In the genomic region with DNA sequence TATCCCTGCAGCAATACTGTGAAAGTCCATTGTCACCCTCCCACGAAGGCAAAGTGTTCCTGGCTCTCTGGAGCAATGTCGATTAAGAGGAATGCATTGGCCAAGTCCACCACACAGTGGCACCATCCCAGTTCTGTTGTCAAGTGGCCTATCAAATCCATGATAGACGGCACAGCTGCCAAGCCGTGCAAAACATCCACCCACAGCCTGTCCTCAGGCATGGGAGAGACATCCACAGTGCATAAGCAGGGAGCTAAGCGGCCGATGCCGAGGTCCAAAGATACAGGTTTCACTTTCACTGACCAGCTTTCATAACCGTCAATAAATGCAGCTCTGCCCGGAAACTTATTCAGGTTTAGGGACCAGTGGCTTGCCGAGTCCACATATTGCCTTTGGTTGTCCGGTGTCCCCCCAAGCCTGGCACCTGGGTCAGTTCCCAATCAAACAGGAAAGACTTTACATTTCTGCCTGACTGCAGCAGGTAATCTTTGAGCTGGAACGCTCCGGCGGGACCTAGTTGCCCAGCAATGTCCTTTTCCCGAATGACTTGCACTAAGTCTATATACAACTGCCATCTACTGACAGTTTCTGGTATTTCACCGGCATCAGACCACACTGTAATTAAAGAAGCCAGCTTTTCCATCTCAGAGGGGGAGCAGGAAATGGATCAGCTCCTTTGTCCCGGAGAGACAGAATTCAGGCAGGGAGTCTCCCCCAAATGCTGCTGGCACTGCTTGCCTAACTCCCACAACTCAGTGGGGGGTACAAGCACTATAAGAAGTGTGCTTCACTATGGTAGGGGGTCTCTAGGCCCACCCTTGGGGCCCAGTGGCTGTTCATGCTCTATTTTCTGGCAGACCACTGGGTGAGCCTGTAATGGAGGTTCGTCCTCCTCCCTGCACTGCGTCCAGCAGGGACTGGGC, we compare ENCODE assay signal across 8 cellular contexts. TPM values are rescaled to one million over a fixed set of nuclear protein-coding genes. Genes with fewer than 3 reads are reported as not detected.
DNase-seq lines count a peak whose midpoint lies in the region; ATAC-seq and TF ChIP-seq lines count a peak whose summit lies in the region.

No MANE protein-coding gene starts in this region.

- no peak for TF ChIP-seq EP300 in suprapubic skin (IDR thresholded peaks at IDR 0.05)

- H2AFZ ChIP-seq in Loucy (ENCODE audit: low read length) = peak overlapping the region; percentile 70

- H3K79me2 ChIP-seq in Loucy (ENCODE audit: insufficient read depth, low read length) = peaks cover 32% of the 10 kb centered on the region

- 4% methylated on average over 16 of the region's 19 CpGs for WGBS in suprapubic skin

- H3K9me3 Mint-ChIP-seq in natural killer cell = no peaks in the 10 kb centered on the region

- peak overlapping the region; percentile 76 for H3K4me2 ChIP-seq in Loucy (ENCODE audit: low read depth, low read length, poor library complexity, severe bottlenecking)

- H3K9ac ChIP-seq in Loucy (ENCODE audit: low read depth, low read length, poor library complexity, severe bottlenecking) = peak overlapping the region; percentile 75

- H3K9me2 ChIP-seq in Loucy (replicated peaks; ENCODE audit: low read depth, low read length) = no peaks in the 10 kb centered on the region

- peak; percentile 74 for DNase-seq in COLO668 (lab: John Stamatoyannopoulos, UW; ENCODE audit: unreplicated experiment)
- DNase-seq in RWPE1 (ENCODE audit: low spot score) = peak; percentile 66
- DNase-seq in activated gamma-delta T cell treated with anti-CD3 and anti-CD28 coated beads, Interleukin-2, amount 50 U/mL, for 16 hours (ENCODE audit: low read depth) = peak; percentile 39
- peak; percentile 83 for DNase-seq in fibroblast of the conjunctiva (ENCODE audit: low read depth)
- peak; percentile 55 for DNase-seq in natural killer cell
- DNase-seq in suprapubic skin (ENCODE audit: low spot score in 2 of 2) = peak; percentile 77 to 86

- intact Hi-C loops in natural killer cell (cut with micrococcal nuclease) = loop anchor here (1.0 to 10.0 kb wide), 5 partner anchors 89 to 1194 kb away; partner anchors contain the start of genes ZNF165 and ZSCAN26

- no peaks in the 10 kb centered on the region for H3K36me3 Mint-ChIP-seq in natural killer cell

- no peak for TF ChIP-seq POLR2A in suprapubic skin (IDR thresholded peaks at IDR 0.05)

- no peaks in the 10 kb centered on the region for H3F3A ChIP-seq in Loucy (ENCODE audit: low read depth)

- H3K4me3 Mint-ChIP-seq in natural killer cell = peak overlapping the region; percentile 96

- H3K27me3 ChIP-seq in Loucy (ENCODE audit: insufficient read depth, low read length, poor library complexity, severe bottlenecking) = no peaks in the 10 kb centered on the region
- no peaks in the 10 kb centered on the region for H3K27me3 ChIP-seq in suprapubic skin

- H3K4me1 Mint-ChIP-seq in natural killer cell = peaks cover 20 to 23% of the 10 kb centered on the region in 2 donors

- H3K9me3 ChIP-seq in Loucy (ENCODE audit: insufficient read depth, low read depth, low read length) (no peaks in the 10 kb centered on the region), suprapubic skin (no peaks in the 10 kb centered on the region)

- no peaks in the 10 kb centered on the region for H3K27me3 Mint-ChIP-seq in natural killer cell (ENCODE audit: low read depth in 2 of 2)

- H3K36me3 ChIP-seq in Loucy (ENCODE audit: insufficient read depth, low read length) = no peaks in the 10 kb centered on the region
- H3K36me3 ChIP-seq in suprapubic skin = peaks cover 12% of the 10 kb centered on the region

- POLR2A ChIA-PET in RWPE1 (lab: Yijun Ruan, JAX; ENCODE audit: low non-redundant PET) = interaction anchor here (0.9 to 2.4 kb wide), 3 partner anchors 16 to 137 kb away, joined by 3 to 8 read pairs (median 7); partner anchors contain the start of gene ZSCAN31

- ATAC-seq in GM21526 (IDR thresholded peaks at IDR 0.05; ENCODE audit: low FRiP score, unreplicated experiment) = peak; percentile 64
- peak; percentile 91 to 96 (median 91) for ATAC-seq in natural killer cell

- H3K27ac ChIP-seq in RWPE1 (peak overlapping the region; percentile 84), suprapubic skin (peak overlapping the region; percentile 83)

- H4K20me1 ChIP-seq in Loucy (ENCODE audit: insufficient read depth, low read length, poor library complexity, severe bottlenecking) = no peaks in the 10 kb centered on the region

- peak overlapping the region; percentile 78 for H3K4me3 ChIP-seq in Loucy (ENCODE audit: low read length, poor library complexity, severe bottlenecking)
- peak overlapping the region; percentile 66 for H3K4me3 ChIP-seq in suprapubic skin

- CTCF ChIA-PET in RWPE1 (lab: Yijun Ruan, JAX) = interaction anchor here (0.6 to 1.5 kb wide), 17 partner anchors 9 to 649 kb away, joined by 3 to 12 read pairs (median 4); partner anchors contain the start of gene ZKSCAN8

- peak; percentile 74 for TF ChIP-seq CTCF in Loucy (conservative IDR thresholded peaks at IDR 0.05; ENCODE audit: low read length)
- TF ChIP-seq CTCF in RWPE1 (conservative IDR thresholded peaks at IDR 0.05; ENCODE audit: low read depth) = peak; percentile 78
- peak; percentile 91 for TF ChIP-seq CTCF in natural killer cell (IDR thresholded peaks at IDR 0.05)
- TF ChIP-seq CTCF in suprapubic skin (IDR thresholded peaks at IDR 0.05) = peak; percentile 73 to 91

- peak overlapping the region; percentile 81 to 93 for H3K27ac Mint-ChIP-seq in natural killer cell

- H3K4me1 ChIP-seq in Loucy (ENCODE audit: insufficient read depth, low read length, poor library complexity, severe bottlenecking) (peaks cover 13% of the 10 kb centered on the region), suprapubic skin (peaks cover 33% of the 10 kb centered on the region)

RNA-seq across cellular contexts. Expression of gene ZKSCAN3, which starts 6.3 kb away (rescaled TPM):
- 1 to 10 TPM; 3.1 to 6.0 (median 4.7) TPM for total RNA-seq in natural killer cell
- total RNA-seq in suprapubic skin = 1 to 10 TPM; 3.1 to 6.0 (median 4.5) TPM

RNA-seq across cellular contexts. Expression of gene ZSCAN31, which starts 20.1 kb away (rescaled TPM):
- total RNA-seq in natural killer cell (1 to 10 TPM in 1 of 3 donors, under 1 TPM in 2; 0.65 to 2.2 (median 0.72) TPM), suprapubic skin (10 to 100 TPM in 3 of 4 donors, 1 to 10 TPM in 1; 2.8 to 11.3 (median 10.7) TPM)

RNA-seq across cellular contexts. Expression of gene ZSCAN12, which starts 43.5 kb away (rescaled TPM):
- 1 to 10 TPM; 3.5 to 4.9 (median 3.9) TPM for total RNA-seq in natural killer cell
- 1 to 10 TPM; 1.2 to 3.2 (median 2.3) TPM for total RNA-seq in suprapubic skin

Comparison
In these comparisons a context has a peak if more than half of its experiments do, and no peak if none do; other contexts are left out.
1. Peak in every context shown above with its lines: DNase-seq, ATAC-seq, H3K4me3 ChIP-seq and H3K27ac ChIP-seq.